In genomic region chr16:35325936-35326335, GRCh38 we compare ENCODE assay signal across 28 cellular contexts.
"Had no signal": no experiment of that assay in that cellular context is flagged by ENCODE, and none has a peak within 500 bp of the region (broad histone marks: within the 10 kb centered on the region; RNA-seq: fewer than 3 reads in every experiment).

No MANE protein-coding gene starts in this region.

- H3K9ac ChIP-seq: parathyroid adenoma had no signal

- H3K27me3 ChIP-seq: neutrophil, spleen, suprapubic skin, testis, tibial artery, transverse colon, upper lobe of right lung, uterus had no signal

- H3K4me2 ChIP-seq: smooth muscle cell had no signal

- H3K4me3 ChIP-seq: psoas muscle, skin epidermis, smooth muscle cell, spleen, suprapubic skin, tibial artery, transverse colon, upper lobe of right lung, uterus had no signal

- H3K79me2 ChIP-seq: parathyroid adenoma had no signal

- H3K9me3 ChIP-seq: psoas muscle, suprapubic skin, testis, tibial artery, transverse colon, upper lobe of right lung, uterus had no signal

- H3K36me3 ChIP-seq: neutrophil, spleen, suprapubic skin, tibial artery, transverse colon, upper lobe of right lung, uterus had no signal

- H3K27ac ChIP-seq: neutrophil, parathyroid adenoma, psoas muscle, skin epidermis, spleen, suprapubic skin, testis, tibial artery, transverse colon, upper lobe of right lung, uterus had no signal

- DNase-seq: naive thymus-derived CD8-positive, alpha-beta T cell; nephron progenitor cell; nucleus accumbens; psoas muscle; right cardiac atrium; spleen; stimulated activated CD4-positive, alpha-beta T cell treated with anti-CD3 and anti-CD28 coated beads, Interleukin-12 subunit alpha, Interleukin-12 subunit beta, amount 100 ng/mL, for 4 hours; stimulated activated CD4-positive, alpha-beta T cell treated with anti-CD3 and anti-CD28 coated beads, Interleukin-1b, Interleukin-23, amount 100 ng/mL, for 48 hours; stimulated activated CD4-positive, alpha-beta T cell treated with anti-CD3 and anti-CD28 coated beads, Interleukin-4, amount 100 ng/mL, for 1 hour; stimulated activated CD4-positive, alpha-beta T cell treated with anti-CD3 and anti-CD28 coated beads, Interleukin-4, amount 100 ng/mL, for 4 hours; stimulated activated CD8-positive, alpha-beta memory T cell treated with anti-CD3 and anti-CD28 coated beads, Interleukin-4, amount 100 ng/mL, for 48 hours; stimulated activated naive CD4-positive, alpha-beta T cell; stimulated activated naive CD8-positive, alpha-beta T cell treated with anti-CD3 and anti-CD28 coated beads, Interleukin-15, amount 100 ng/mL, for 72 hours; stimulated activated naive CD8-positive, alpha-beta T cell treated with anti-CD3 and anti-CD28 coated beads, Interleukin-15, Interleukin-2, amounts not matched to agents 100 U/mL and 50 U/mL, for 24 hours; substantia nigra; testis; tibial artery; transverse colon; upper lobe of right lung; uterus had no signal

- H2AFZ ChIP-seq: parathyroid adenoma had no signal

- ATAC-seq: naive thymus-derived CD8-positive, alpha-beta T cell; natural killer cell treated with Interleukin-12 subunit alpha and Interleukin-12 subunit beta and Interleukin-15 and Interleukin-18, amount 100 ng/mL, for 72 hours; psoas muscle; right cardiac atrium; sciatic nerve; stimulated activated memory B cell treated with anti-CD40 and anti-IgM and Interleukin-4, amounts not matched to agents 10 μg/mL and 1 μg/mL and 100 μg/mL, for 72 hours; stimulated activated naive CD8-positive, alpha-beta T cell treated with anti-CD3 and anti-CD28 coated beads, Interleukin-15, amount 100 ng/mL, for 72 hours; stimulated activated naive CD8-positive, alpha-beta T cell treated with anti-CD3 and anti-CD28 coated beads, Interleukin-15, Interleukin-2, amounts not matched to agents 100 U/mL and 50 U/mL, for 24 hours; upper lobe of right lung had no signal

- H3K4me1 ChIP-seq: parathyroid adenoma, psoas muscle, spleen, suprapubic skin, testis, tibial artery, transverse colon, upper lobe of right lung, uterus had no signal
